Comparison of ENCODE assay signal across 8 cellular contexts in genomic region chr1:230308039-230308438, GRCh38.
DNase-seq lines count a peak whose midpoint lies in the region; ATAC-seq and TF ChIP-seq lines count a peak whose summit lies in the region.

No MANE protein-coding gene starts in this region.

- WGBS in spleen, 5 donors = 77 to 87% (median 86%) methylated on average over 8 of the region's 8 CpGs

- CTCF ChIA-PET in activated CD4-positive, alpha-beta memory T cell treated with anti-CD3 and anti-CD28 coated beads, Interleukin-2, amount 10 ng/mL, durations not matched to agents 7 days and 5 days (lab: Charles Lee) = interaction anchor here (1.0 kb wide), 1 partner anchor 590 kb away, joined by 3 read pairs; no protein-coding TSS in a partner anchor

- intact Hi-C loops in spleen (cut with DNase I; ENCODE audit: low total_unique reads) = loop anchor here (5.0 kb wide), 1 partner anchor 596 kb away; no protein-coding TSS in a partner anchor

- no peak overlapping the region for H3K4me3 Mint-ChIP-seq in HFFc6
- H3K4me3 Mint-ChIP-seq in activated CD4-positive, alpha-beta memory T cell treated with anti-CD3 and anti-CD28 coated beads, Interleukin-2, amount 10 ng/mL, durations not matched to agents 7 days and 5 days = no peak overlapping the region

- TF ChIP-seq CTCF in HFFc6 (IDR thresholded peaks at IDR 0.05) (no peak), spleen (IDR thresholded peaks at IDR 0.05 in 8 of 11, conservative IDR thresholded peaks at IDR 0.05 in 3 of 11) (no peak)

- peaks cover 4% of the 10 kb centered on the region for H3K27me3 Mint-ChIP-seq in HFFc6 (ENCODE audit: insufficient read depth)
- peaks cover 2% of the 10 kb centered on the region for H3K27me3 Mint-ChIP-seq in activated CD4-positive, alpha-beta memory T cell treated with anti-CD3 and anti-CD28 coated beads, Interleukin-2, amount 10 ng/mL, durations not matched to agents 7 days and 5 days

- DNase-seq in HFFc6 (peak; percentile 77), glomerular endothelial cell (ENCODE audit: extremely low read depth, low read depth, low spot score) (peak; percentile 74), spleen (peak; percentile 66), superior temporal gyrus (ENCODE audit: extremely low spot score) (no peak), Kasumi-1 (lab: John Stamatoyannopoulos, UW) (no peak)
- DNase-seq in activated CD8-positive, alpha-beta memory T cell treated with anti-CD3 and anti-CD28 coated beads for 24 hours = no peak
- no peak for DNase-seq in activated CD4-positive, alpha-beta memory T cell treated with anti-CD3 and anti-CD28 coated beads, Interleukin-2, amount 10 ng/mL, durations not matched to agents 7 days and 5 days

- POLR2A ChIA-PET in activated CD4-positive, alpha-beta memory T cell treated with anti-CD3 and anti-CD28 coated beads, Interleukin-2, amount 10 ng/mL, durations not matched to agents 7 days and 5 days (lab: Charles Lee) = no interaction called here

- no peaks in the 10 kb centered on the region for H3K36me3 Mint-ChIP-seq in HFFc6 (ENCODE audit: low read depth)
- no peaks in the 10 kb centered on the region for H3K36me3 Mint-ChIP-seq in activated CD4-positive, alpha-beta memory T cell treated with anti-CD3 and anti-CD28 coated beads, Interleukin-2, amount 10 ng/mL, durations not matched to agents 7 days and 5 days (ENCODE audit: low read depth)

- peaks cover 0 to 29% (median 12%) of the 10 kb centered on the region in 6 donors for H3K4me1 ChIP-seq in spleen

- TF ChIP-seq POLR2A in spleen (IDR thresholded peaks at IDR 0.05) = no peak

- no peak overlapping the region for H3K27ac Mint-ChIP-seq in HFFc6
- H3K27ac Mint-ChIP-seq in activated CD4-positive, alpha-beta memory T cell treated with anti-CD3 and anti-CD28 coated beads, Interleukin-2, amount 10 ng/mL, durations not matched to agents 7 days and 5 days = no peak overlapping the region

- no peaks in the 10 kb centered on the region for H3K36me3 ChIP-seq in spleen

- no peak overlapping the region for H3K4me3 ChIP-seq in spleen

- peaks cover 22% of the 10 kb centered on the region for H3K4me1 Mint-ChIP-seq in HFFc6 (ENCODE audit: low read depth)
- H3K4me1 Mint-ChIP-seq in activated CD4-positive, alpha-beta memory T cell treated with anti-CD3 and anti-CD28 coated beads, Interleukin-2, amount 10 ng/mL, durations not matched to agents 7 days and 5 days = peaks cover 21% of the 10 kb centered on the region

- no peaks in the 10 kb centered on the region for H3K9me3 Mint-ChIP-seq in HFFc6
- H3K9me3 Mint-ChIP-seq in activated CD4-positive, alpha-beta memory T cell treated with anti-CD3 and anti-CD28 coated beads, Interleukin-2, amount 10 ng/mL, durations not matched to agents 7 days and 5 days = no peaks in the 10 kb centered on the region

- no peak overlapping the region for H3K27ac ChIP-seq in spleen

- H3K27me3 ChIP-seq in spleen (replicated peaks in 1 of 7) = no peaks in the 10 kb centered on the region

- no peaks in the 10 kb centered on the region for H3K9me3 ChIP-seq in spleen

- peak; percentile 59 for ATAC-seq in SK-N-SH treated with all-trans-retinoic acid at 6 μM for 48 hours

TF ChIP-seq in SK-N-SH treated with all-trans-retinoic acid at 6 μM for 48 hours, 23 proteins besides CTCF, POLR2A, EP300 and RAD21:
- no peak for TF ChIP-seq SNAI2 (CRISPR knock-in tag; IDR thresholded peaks at IDR 0.05)
- TF ChIP-seq CSDC2 (CRISPR knock-in tag; IDR thresholded peaks at IDR 0.05) = no peak
- TF ChIP-seq POU6F1 (CRISPR knock-in tag; IDR thresholded peaks at IDR 0.05; ENCODE audit: borderline replicate concordance, low read depth) = no peak
- TF ChIP-seq PATZ1 (CRISPR knock-in tag; IDR thresholded peaks at IDR 0.05; ENCODE audit: borderline replicate concordance) = no peak
- TF ChIP-seq ZNF565 (CRISPR knock-in tag; conservative IDR thresholded peaks at IDR 0.05; ENCODE audit: low read depth) = no peak
- no peak for TF ChIP-seq GLIS3 (CRISPR knock-in tag; IDR thresholded peaks at IDR 0.05)

Comparison
In these comparisons a context has a peak if more than half of its experiments do, and no peak if none do; other contexts are left out.
1. DNase-seq: peak in HFFc6 (single experiment), glomerular endothelial cell (single experiment) and spleen (single experiment); none in activated CD8-positive, alpha-beta memory T cell treated with anti-CD3 and anti-CD28 coated beads for 24 hours (single experiment), activated CD4-positive, alpha-beta memory T cell treated with anti-CD3 and anti-CD28 coated beads, Interleukin-2, amount 10 ng/mL, durations not matched to agents 7 days and 5 days (single experiment), superior temporal gyrus (single experiment) and Kasumi-1 (0 of 2).